ENCODE assay signal across 1 cellular context in the genomic region with DNA sequence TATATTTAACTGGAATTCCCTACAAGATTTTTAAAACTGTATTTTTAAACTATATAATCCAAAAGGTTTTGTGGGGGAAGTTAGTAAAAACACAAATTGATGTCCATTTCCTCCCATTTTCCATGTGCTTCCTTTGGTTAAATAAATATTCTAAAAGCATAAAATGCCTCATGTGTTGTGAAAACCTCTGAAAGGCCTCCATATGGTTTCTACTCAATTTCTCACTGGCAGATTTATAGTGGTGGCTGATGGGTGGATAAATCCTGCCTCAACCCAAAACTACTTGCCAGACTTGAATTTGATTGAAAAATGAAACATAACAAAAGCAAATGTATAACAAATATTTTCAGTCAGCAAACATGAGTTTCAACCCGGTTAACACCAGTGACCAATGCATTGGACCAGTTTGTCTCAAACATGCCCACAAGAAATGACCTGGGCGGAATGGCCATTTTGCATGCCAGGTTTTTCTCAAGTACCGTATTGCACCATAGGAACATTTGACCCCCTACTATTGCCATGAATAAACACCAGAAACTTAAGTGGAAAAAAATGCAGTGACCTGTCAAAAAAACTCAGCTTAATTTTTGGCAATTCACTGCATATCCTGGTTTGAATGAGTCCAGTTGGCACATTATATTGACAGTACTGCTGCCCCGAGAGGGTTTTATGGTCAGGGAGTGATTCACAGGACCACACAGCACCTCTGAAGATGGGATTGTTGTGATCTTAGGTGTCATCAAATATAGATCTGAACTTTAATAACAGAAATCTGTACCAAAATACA.
TF ChIP-seq lines count a peak whose summit lies in the region.

No MANE protein-coding gene starts in this region.

TF ChIP-seq in A549, 52 proteins besides CTCF, POLR2A, EP300 and RAD21 (continued from another document):
- TF ChIP-seq, protein P1, sequence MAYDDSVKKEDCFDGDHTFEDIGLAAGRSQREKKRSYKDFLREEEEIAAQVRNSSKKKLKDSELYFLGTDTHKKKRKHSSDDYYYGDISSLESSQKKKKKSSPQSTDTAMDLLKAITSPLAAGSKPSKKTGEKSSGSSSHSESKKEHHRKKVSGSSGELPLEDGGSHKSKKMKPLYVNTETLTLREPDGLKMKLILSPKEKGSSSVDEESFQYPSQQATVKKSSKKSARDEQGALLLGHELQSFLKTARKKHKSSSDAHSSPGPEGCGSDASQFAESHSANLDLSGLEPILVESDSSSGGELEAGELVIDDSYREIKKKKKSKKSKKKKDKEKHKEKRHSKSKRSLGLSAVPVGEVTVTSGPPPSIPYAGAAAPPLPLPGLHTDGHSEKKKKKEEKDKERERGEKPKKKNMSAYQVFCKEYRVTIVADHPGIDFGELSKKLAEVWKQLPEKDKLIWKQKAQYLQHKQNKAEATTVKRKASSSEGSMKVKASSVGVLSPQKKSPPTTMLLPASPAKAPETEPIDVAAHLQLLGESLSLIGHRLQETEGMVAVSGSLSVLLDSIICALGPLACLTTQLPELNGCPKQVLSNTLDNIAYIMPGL (CRISPR knock-in tag; IDR thresholded peaks at IDR 0.05; ENCODE audit: borderline replicate concordance), result no peak
- TF ChIP-seq FOSL2 (IDR thresholded peaks at IDR 0.05) (no peak), FOSL2 (CRISPR knock-in tag; IDR thresholded peaks at IDR 0.05) (peak; percentile 50; the same call in 1 of the 2 replicates), FOXS1 (CRISPR knock-in tag; IDR thresholded peaks at IDR 0.05) (no peak), JUN (IDR thresholded peaks at IDR 0.05) (0 out of 5 replicates have a peak, but pooled peaks of 1 of the 2 experiments have one; percentile 47), HOXB5 (CRISPR knock-in tag; IDR thresholded peaks at IDR 0.05) (no peak), ESRRA (IDR thresholded peaks at IDR 0.05; ENCODE audit: borderline replicate concordance, low read length) (no peak), HOXB13 (CRISPR knock-in tag; IDR thresholded peaks at IDR 0.05; ENCODE audit: low read depth) (no peak), HDAC2 (IDR thresholded peaks at IDR 0.05) (no peak), TP53 (CRISPR knock-in tag; IDR thresholded peaks at IDR 0.05) (no peak), NPAS2 (CRISPR knock-in tag; IDR thresholded peaks at IDR 0.05; ENCODE audit: borderline replicate concordance) (no peak), KDM5A (IDR thresholded peaks at IDR 0.05) (no peak), CBX8 (IDR thresholded peaks at IDR 0.05) (no peak), POLR2AphosphoS2 (conservative IDR thresholded peaks at IDR 0.05; ENCODE audit: low read length) (no peak), HOXA7 (CRISPR knock-in tag; IDR thresholded peaks at IDR 0.05) (no peak), ZC3H11A (IDR thresholded peaks at IDR 0.05) (no peak), CHD2 (IDR thresholded peaks at IDR 0.05; ENCODE audit: low read length, partially characterized antibody) (no peak), SMC3 (IDR thresholded peaks at IDR 0.05) (no peak; the same call in 2 of the 3 replicates), PHF8 (IDR thresholded peaks at IDR 0.05; ENCODE audit: borderline replicate concordance, low read depth) (no peak)
- TF ChIP-seq, protein P2, sequence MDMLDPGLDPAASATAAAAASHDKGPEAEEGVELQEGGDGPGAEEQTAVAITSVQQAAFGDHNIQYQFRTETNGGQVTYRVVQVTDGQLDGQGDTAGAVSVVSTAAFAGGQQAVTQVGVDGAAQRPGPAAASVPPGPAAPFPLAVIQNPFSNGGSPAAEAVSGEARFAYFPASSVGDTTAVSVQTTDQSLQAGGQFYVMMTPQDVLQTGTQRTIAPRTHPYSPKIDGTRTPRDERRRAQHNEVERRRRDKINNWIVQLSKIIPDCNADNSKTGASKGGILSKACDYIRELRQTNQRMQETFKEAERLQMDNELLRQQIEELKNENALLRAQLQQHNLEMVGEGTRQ (IDR thresholded peaks at IDR 0.05), result no peak
- TF ChIP-seq, protein P3, sequence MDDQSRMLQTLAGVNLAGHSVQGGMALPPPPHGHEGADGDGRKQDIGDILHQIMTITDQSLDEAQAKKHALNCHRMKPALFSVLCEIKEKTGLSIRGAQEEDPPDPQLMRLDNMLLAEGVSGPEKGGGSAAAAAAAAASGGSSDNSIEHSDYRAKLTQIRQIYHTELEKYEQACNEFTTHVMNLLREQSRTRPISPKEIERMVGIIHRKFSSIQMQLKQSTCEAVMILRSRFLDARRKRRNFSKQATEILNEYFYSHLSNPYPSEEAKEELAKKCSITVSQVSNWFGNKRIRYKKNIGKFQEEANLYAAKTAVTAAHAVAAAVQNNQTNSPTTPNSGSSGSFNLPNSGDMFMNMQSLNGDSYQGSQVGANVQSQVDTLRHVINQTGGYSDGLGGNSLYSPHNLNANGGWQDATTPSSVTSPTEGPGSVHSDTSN (IDR thresholded peaks at IDR 0.05), result no peak
- TF ChIP-seq, protein P4, sequence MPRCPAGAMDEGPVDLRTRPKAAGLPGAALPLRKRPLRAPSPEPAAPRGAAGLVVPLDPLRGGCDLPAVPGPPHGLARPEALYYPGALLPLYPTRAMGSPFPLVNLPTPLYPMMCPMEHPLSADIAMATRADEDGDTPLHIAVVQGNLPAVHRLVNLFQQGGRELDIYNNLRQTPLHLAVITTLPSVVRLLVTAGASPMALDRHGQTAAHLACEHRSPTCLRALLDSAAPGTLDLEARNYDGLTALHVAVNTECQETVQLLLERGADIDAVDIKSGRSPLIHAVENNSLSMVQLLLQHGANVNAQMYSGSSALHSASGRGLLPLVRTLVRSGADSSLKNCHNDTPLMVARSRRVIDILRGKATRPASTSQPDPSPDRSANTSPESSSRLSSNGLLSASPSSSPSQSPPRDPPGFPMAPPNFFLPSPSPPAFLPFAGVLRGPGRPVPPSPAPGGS (IDR thresholded peaks at IDR 0.05), result peak; percentile 67; the same call in 1 of the 3 replicates
